In the genomic region with DNA sequence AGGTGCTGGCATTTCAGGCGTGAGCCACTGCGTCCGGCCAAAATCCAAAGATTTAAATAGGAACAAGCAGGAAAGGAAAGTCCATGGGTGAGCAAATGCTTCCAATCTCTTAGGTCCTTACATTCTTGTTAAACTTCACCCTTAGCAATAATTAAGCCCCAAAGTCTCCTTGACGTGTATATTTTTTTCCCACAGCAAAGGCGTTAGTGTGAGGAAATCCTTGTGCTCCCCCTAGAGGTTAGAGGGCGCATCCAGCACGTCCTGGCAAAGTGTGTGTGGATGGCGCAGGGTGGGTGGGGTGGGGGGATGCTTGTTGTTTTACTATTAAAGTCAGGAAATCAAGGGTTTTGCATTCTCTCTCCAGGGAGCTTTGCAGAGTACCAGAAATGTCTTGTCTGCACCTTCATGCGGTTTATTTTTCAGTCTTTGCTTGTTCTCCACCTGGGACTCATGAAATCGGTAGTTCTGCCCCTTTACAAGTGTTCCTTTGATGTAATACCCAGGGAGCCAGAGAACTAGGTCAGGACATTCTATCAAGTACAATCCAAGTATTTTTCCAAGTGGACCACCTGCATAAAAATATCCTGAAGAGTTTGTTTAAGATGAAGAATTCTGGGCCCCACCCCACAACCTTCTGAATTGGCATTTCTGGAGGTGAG, we compare ENCODE assay signal across 8 cellular contexts. TPM values are rescaled to one million over a fixed set of nuclear protein-coding genes. Genes with fewer than 3 reads are reported as not detected.
DNase-seq lines count a peak whose midpoint lies in the region; ATAC-seq lines count a peak whose summit lies in the region.

No MANE protein-coding gene starts in this region.

- no peak overlapping the region for H2BK120ac ChIP-seq in mesenchymal stem cell (ENCODE audit: low read depth, low read length)

- no peak overlapping the region for H3K4me3 ChIP-seq in mesenchymal stem cell (ENCODE audit: insufficient read depth in 1 of 2, low read depth in 1 of 2, low read length in 2 of 2)

- H3K9me3 ChIP-seq in mesenchymal stem cell (ENCODE audit: control insufficient read depth, low read length): no peaks in the 10 kb centered on the region

- no peaks in the 10 kb centered on the region for H3K36me3 ChIP-seq in mesenchymal stem cell (ENCODE audit: control insufficient read depth in 1 of 2, insufficient read depth in 2 of 2, low read depth in 1 of 2, low read length in 2 of 2)

- H4K91ac ChIP-seq in mesenchymal stem cell (ENCODE audit: low read length): no peak overlapping the region

- no peak overlapping the region for H3K14ac ChIP-seq in mesenchymal stem cell (ENCODE audit: low read length in 2 of 2)

- H2BK15ac ChIP-seq in mesenchymal stem cell (ENCODE audit: low read depth, poor library complexity, severe bottlenecking): no peak overlapping the region

- no peak overlapping the region for H3K18ac ChIP-seq in mesenchymal stem cell (ENCODE audit: low read depth in 1 of 2, low read length in 2 of 2)

- no peak overlapping the region for H3K27ac ChIP-seq in mesenchymal stem cell (ENCODE audit: low read length, poor library complexity, severe bottlenecking)

- no peak overlapping the region for H3K23ac ChIP-seq in mesenchymal stem cell (ENCODE audit: low read length in 2 of 2)

- H3K9ac ChIP-seq in mesenchymal stem cell (ENCODE audit: low read length): no peak overlapping the region

- no peak overlapping the region for H3K4ac ChIP-seq in mesenchymal stem cell (ENCODE audit: low read depth in 1 of 2, low read length in 2 of 2)

- H3K4me1 ChIP-seq in mesenchymal stem cell (ENCODE audit: control insufficient read depth, insufficient read depth, low read depth, low read length): no peaks in the 10 kb centered on the region

- DNase-seq in DMS53 (lab: John Stamatoyannopoulos, UW): peak; percentile 83
- DNase-seq in NCI-H526 treated with DMSO at 0.1 percent for 48 hours (lab: John Stamatoyannopoulos, UW): peak; percentile 53
- DNase-seq in activated CD4-positive, alpha-beta T cell treated with anti-CD3 and anti-CD28 coated beads, Interleukin-2, amount 50 U/mL, for 4 hours: peak; percentile 47 to 55
- DNase-seq in effector CD4-positive, alpha-beta T cell: peak; percentile 49
- DNase-seq in mesenchymal stem cell: peak; percentile 66
- DNase-seq in stimulated activated CD8-positive, alpha-beta memory T cell treated with anti-CD3 and anti-CD28 coated beads, Interleukin-4, amount 100 ng/mL, for 48 hours: peak; percentile 64
- no peak for DNase-seq in cortex of kidney (lab: John Stamatoyannopoulos, UW)

- 35% methylated on average over 10 of the region's 10 CpGs for WGBS in mesenchymal stem cell

- H3K79me1 ChIP-seq in mesenchymal stem cell (replicated peaks; ENCODE audit: low read length, poor library complexity, severe bottlenecking): no peaks in the 10 kb centered on the region

- H2AK5ac ChIP-seq in mesenchymal stem cell (ENCODE audit: low read length, severe bottlenecking): no peak overlapping the region

- no peaks in the 10 kb centered on the region for H3K27me3 ChIP-seq in mesenchymal stem cell (ENCODE audit: control insufficient read depth in 1 of 2, insufficient read depth in 1 of 2, low read length in 2 of 2)

- H2BK5ac ChIP-seq in mesenchymal stem cell (ENCODE audit: low read depth, low read length, poor library complexity, severe bottlenecking): no peak overlapping the region

- no peak overlapping the region for H2BK12ac ChIP-seq in mesenchymal stem cell (ENCODE audit: low read length in 2 of 2)

- no peak overlapping the region for H4K8ac ChIP-seq in mesenchymal stem cell (ENCODE audit: low read length)

- no peak overlapping the region for H2AFZ ChIP-seq in mesenchymal stem cell (ENCODE audit: low read depth, low read length)

- H3K4me2 ChIP-seq in mesenchymal stem cell (ENCODE audit: low read length, poor library complexity, severe bottlenecking): no peak overlapping the region

- ATAC-seq in HG03097 (IDR thresholded peaks at IDR 0.05; ENCODE audit: low FRiP score, unreplicated experiment): peak; percentile 63

RNA-seq across cellular contexts. Expression of a gene that starts 22.2 kb away (rescaled TPM):
- 16.9 TPM for polyA plus RNA-seq in mesenchymal stem cell (2013, experiment 1 of 2)
- 16.9 TPM for polyA plus RNA-seq in mesenchymal stem cell (2013, experiment 2 of 2)
